In the genomic region with DNA sequence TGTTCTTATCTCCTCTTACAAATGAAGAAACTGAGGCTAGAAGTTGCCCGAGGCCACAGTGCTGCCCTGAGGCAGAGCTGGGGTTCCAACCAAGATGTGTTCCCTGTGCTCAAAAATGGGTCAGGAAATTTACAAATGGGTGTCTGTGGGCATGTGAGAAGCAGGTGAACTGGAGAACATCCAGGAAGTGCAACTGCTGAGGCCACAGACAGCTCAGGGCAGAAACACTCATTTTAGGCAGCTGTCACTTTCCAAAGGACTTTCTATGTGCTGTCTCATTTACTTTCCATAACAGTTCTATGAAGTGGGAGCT, we compare ENCODE assay signal across 11 cellular contexts. TPM values are rescaled to one million over a fixed set of nuclear protein-coding genes. Genes with fewer than 3 reads are reported as not detected.
DNase-seq lines count a peak whose midpoint lies in the region; ATAC-seq and TF ChIP-seq lines count a peak whose summit lies in the region.
"Had no signal": no experiment of that assay in that cellular context is flagged by ENCODE, and none has a peak within 500 bp of the region (broad histone marks: within the 10 kb centered on the region; RNA-seq: fewer than 3 reads in every experiment).

No MANE protein-coding gene starts in this region.

- 10% methylated on average over 1 of the region's 1 CpG for WGBS in mammary epithelial cell (ENCODE audit: low coverage, missing lambda C conversion rate)

- peak overlapping the region; percentile 68 for H3K4me3 Mint-ChIP-seq in activated CD4-positive, alpha-beta T cell treated with anti-CD3 and anti-CD28 coated beads, Interleukin-2, amount 10 ng/mL, durations not matched to agents 24 days and 14 days

- H3K27me3 ChIP-seq in mammary epithelial cell (ENCODE audit: insufficient read depth, low read length) = no peaks in the 10 kb centered on the region
- H3K27me3 ChIP-seq in skeletal muscle tissue (ENCODE audit: control insufficient read depth in 3 of 3, insufficient read depth in 3 of 3, low read length in 3 of 3) = peaks cover 0 to 2% (median 0%) of the 10 kb centered on the region in 3 donors

- CTCF ChIA-PET in mammary epithelial cell (lab: Charles Lee; ENCODE audit: low non-redundant PET) = no interaction called here

- H3K36me3 Mint-ChIP-seq in activated CD4-positive, alpha-beta T cell treated with anti-CD3 and anti-CD28 coated beads, Interleukin-2, amount 10 ng/mL, durations not matched to agents 24 days and 14 days (ENCODE audit: low read depth) = no peaks in the 10 kb centered on the region

- no peak overlapping the region for H3K4me3 ChIP-seq in mammary epithelial cell (replicated peaks in 1 of 3; ENCODE audit: insufficient read depth in 1 of 3, low read depth in 2 of 3, low read length in 3 of 3)
- no peak overlapping the region for H3K4me3 ChIP-seq in skeletal muscle tissue (ENCODE audit: low read length in 3 of 3)

- no peaks in the 10 kb centered on the region for H4K20me1 ChIP-seq in mammary epithelial cell (ENCODE audit: insufficient read depth, low read length)

- H3K9me3 Mint-ChIP-seq in activated CD4-positive, alpha-beta T cell treated with anti-CD3 and anti-CD28 coated beads, Interleukin-2, amount 10 ng/mL, durations not matched to agents 24 days and 14 days = no peaks in the 10 kb centered on the region

- ATAC-seq in HG02610 (IDR thresholded peaks at IDR 0.05; ENCODE audit: unreplicated experiment) = no peak
- ATAC-seq in HG03565 (IDR thresholded peaks at IDR 0.05; ENCODE audit: unreplicated experiment) = no peak

- in situ Hi-C loops in mammary epithelial cell (cut with MboI; ENCODE audit: low sequenced_read_pairs in 2 of 2) = no loop called here

- peak overlapping the region; percentile 34 for H3K4me2 ChIP-seq in mammary epithelial cell (ENCODE audit: insufficient read depth, low read depth, low read length)

- no peaks in the 10 kb centered on the region for H3K9me3 ChIP-seq in mammary epithelial cell (replicated peaks; ENCODE audit: insufficient read depth, low read length)
- no peaks in the 10 kb centered on the region for H3K9me3 ChIP-seq in skeletal muscle tissue (ENCODE audit: control insufficient read depth in 3 of 3, low read length in 3 of 3)

- TF ChIP-seq CTCF in mammary epithelial cell (conservative IDR thresholded peaks at IDR 0.05 in 1 of 2, IDR thresholded peaks at IDR 0.05 in 1 of 2; ENCODE audit: extremely low read depth in 1 of 2, insufficient read depth in 1 of 2, low read depth in 1 of 2, low read length in 2 of 2) = no peak

- dilution Hi-C loops in mammary epithelial cell (cut with HindIII; ENCODE audit: low sequenced_read_pairs) = no loop called here

- intact Hi-C loops in activated CD4-positive, alpha-beta T cell treated with anti-CD3 and anti-CD28 coated beads, Interleukin-2, amount 10 ng/mL, durations not matched to agents 24 days and 14 days (cut with micrococcal nuclease) = loop anchor here (1.0 kb wide), 3 partner anchors 51 to 186 kb away; no protein-coding TSS in a partner anchor
- intact Hi-C loops in mammary epithelial cell (cut with micrococcal nuclease) = no loop called here

- no peaks in the 10 kb centered on the region for H3K27me3 Mint-ChIP-seq in activated CD4-positive, alpha-beta T cell treated with anti-CD3 and anti-CD28 coated beads, Interleukin-2, amount 10 ng/mL, durations not matched to agents 24 days and 14 days

- H3K79me2 ChIP-seq in mammary epithelial cell (ENCODE audit: insufficient read depth, low read length) = no peaks in the 10 kb centered on the region

- H3K27ac ChIP-seq in mammary epithelial cell (ENCODE audit: insufficient read depth, low read depth, low read length) (no peak overlapping the region), skeletal muscle tissue (ENCODE audit: low read depth, low read length) (peak overlapping the region; percentile 83)

- no TSS peak for BruUV-seq in mammary epithelial cell (replicated peaks; lab: Mats Ljungman, UMichigan)

- peaks cover 33% of the 10 kb centered on the region for H3K4me1 Mint-ChIP-seq in activated CD4-positive, alpha-beta T cell treated with anti-CD3 and anti-CD28 coated beads, Interleukin-2, amount 10 ng/mL, durations not matched to agents 24 days and 14 days

- H3K36me3 ChIP-seq in mammary epithelial cell (ENCODE audit: insufficient read depth, low read length) (no peaks in the 10 kb centered on the region), skeletal muscle tissue (ENCODE audit: control insufficient read depth in 3 of 3, insufficient read depth in 3 of 3, low read length in 3 of 3) (no peaks in the 10 kb centered on the region)

- peak overlapping the region; percentile 87 for H3K27ac Mint-ChIP-seq in activated CD4-positive, alpha-beta T cell treated with anti-CD3 and anti-CD28 coated beads, Interleukin-2, amount 10 ng/mL, durations not matched to agents 24 days and 14 days

- H3K9ac ChIP-seq in mammary epithelial cell (ENCODE audit: insufficient read depth, low read length) (no peak overlapping the region), skeletal muscle tissue (ENCODE audit: low read depth in 1 of 3, low read length in 3 of 3) (peak overlapping the region in 2 of 3 donors; percentile 30 to 79)

- H3K4me1 ChIP-seq in mammary epithelial cell (ENCODE audit: insufficient read depth, low read length) = peaks cover 32% of the 10 kb centered on the region
- H3K4me1 ChIP-seq in skeletal muscle tissue (ENCODE audit: control insufficient read depth in 3 of 3, insufficient read depth in 3 of 3, low read length in 3 of 3) = peaks cover 45 to 70% (median 61%) of the 10 kb centered on the region in 3 donors

- no peak overlapping the region for H2AFZ ChIP-seq in mammary epithelial cell (ENCODE audit: low read depth, low read length)

- peak; percentile 65 for DNase-seq in activated CD4-positive, alpha-beta T cell treated with anti-CD3 and anti-CD28 coated beads, Interleukin-2, amount 10 ng/mL, durations not matched to agents 24 days and 14 days
- DNase-seq in activated CD4-positive, alpha-beta T cell treated with anti-CD3 and anti-CD28 coated beads for 4 hours = no peak
- DNase-seq in RPMI8226 = peak; percentile 27
- DNase-seq in mammary epithelial cell = no peak
- no peak for DNase-seq in cerebellum (ENCODE audit: low spot score)
- DNase-seq: H7, NCI-H748 treated with DMSO at 0.1 percent for 48 hours had no signal

RNA-seq across cellular contexts. Expression of gene ATP2B2, which starts 47.2 kb away (rescaled TPM):
- total RNA-seq in activated CD4-positive, alpha-beta T cell treated with anti-CD3 and anti-CD28 coated beads, Interleukin-2, amount 10 ng/mL, durations not matched to agents 24 days and 14 days = 0.31 TPM in 1 of 2 replicates, not detected in the other
- total RNA-seq in mammary epithelial cell (not detected), skeletal muscle tissue (3.7 TPM), cerebellum (72.1 TPM)
- polyA plus RNA-seq in mammary epithelial cell = not detected
- polyA minus RNA-seq in mammary epithelial cell = not detected
- total RNA-seq: endothelial cell of umbilical vein had no signal
- polyA plus RNA-seq: endothelial cell of umbilical vein had no signal

Comparison
In these comparisons a context has a peak if more than half of its experiments do, and no peak if none do; other contexts are left out.
1. DNase-seq: peak in activated CD4-positive, alpha-beta T cell treated with anti-CD3 and anti-CD28 coated beads, Interleukin-2, amount 10 ng/mL, durations not matched to agents 24 days and 14 days (single experiment) and RPMI8226 (single experiment); none in activated CD4-positive, alpha-beta T cell treated with anti-CD3 and anti-CD28 coated beads for 4 hours (0 of 2), mammary epithelial cell (single experiment) and cerebellum (single experiment).
2. RNA of gene ATP2B2, which starts 47.2 kb away (total RNA-seq): 72.1 TPM in cerebellum (single experiment); 3.7 TPM in skeletal muscle tissue (single experiment), not detected in mammary epithelial cell and 0.31 TPM in activated CD4-positive, alpha-beta T cell treated with anti-CD3 and anti-CD28 coated beads, Interleukin-2, amount 10 ng/mL, durations not matched to agents 24 days and 14 days; every median in the first group is over 10 times any median in the second.